ENCODE assay signal across 23 cellular contexts in genomic region chr2:231592636-231593145, GRCh38. TPM values are rescaled to one million over a fixed set of nuclear protein-coding genes. Genes with fewer than 3 reads are reported as not detected.
"Had no signal": no experiment of that assay in that cellular context is flagged by ENCODE, and none has a peak within 500 bp of the region (broad histone marks: within the 10 kb centered on the region; RNA-seq: fewer than 3 reads in every experiment).

Gene TEX44, plus strand, starts transcription at chr2:231592864. Its CDS starts 88 bp downstream, at chr2:231592952.

- DNase-seq: activated CD4-positive, alpha-beta memory T cell treated with anti-CD3 and anti-CD28 coated beads for 36 hours; activated CD4-positive, alpha-beta T cell treated with anti-CD3 and anti-CD28 coated beads for 48 hours; activated CD4-positive, CD25-positive, alpha-beta regulatory T cell treated with anti-CD3 and anti-CD28 coated beads, Interleukin-2, amount 50 U/mL, for 72 hours; activated CD8-positive, alpha-beta memory T cell treated with anti-CD3 and anti-CD28 coated beads for 24 hours; activated gamma-delta T cell; activated naive CD4-positive, alpha-beta T cell treated with anti-CD3 and anti-CD28 coated beads for 36 hours; activated T-cell treated with anti-CD3 and anti-CD28 coated beads, Interleukin-2, amount 50 U/mL, for 4 hours; amygdala; Karpas-422; MM.1S; NCI-H1105 treated with DMSO at 0.1 percent for 48 hours; NCI-H1436 treated with DMSO at 0.1 percent for 48 hours; NCI-H187; NCI-H2081 treated with DMSO at 0.1 percent for 48 hours; NCI-H446; Peyer's patch; SHP77; SW 1271 had no signal

- H3K4me3 ChIP-seq: cardiac muscle cell, Peyer's patch, SJSA1 had no signal

- H3K27ac ChIP-seq: cardiac muscle cell, Peyer's patch, SJSA1 had no signal

- H3K27me3 ChIP-seq: cardiac muscle cell, Peyer's patch, SJSA1 had no signal

- FAIRE-seq: astrocyte had no signal

- H3K4me1 ChIP-seq: Peyer's patch, SJSA1 had no signal

- H3K9me3 ChIP-seq: Peyer's patch, SJSA1 had no signal

- H3K36me3 ChIP-seq: cardiac muscle cell, Peyer's patch, SJSA1 had no signal

- ATAC-seq: activated T-cell treated with anti-CD3 and anti-CD28 coated beads, Interleukin-2, amount 50 U/mL, for 4 hours; SK-N-SH treated with all-trans-retinoic acid at 6 μM for 48 hours had no signal

RNA-seq across cellular contexts. Expression of gene TEX44, which starts in this region (rescaled TPM):
- total RNA-seq: activated CD4-positive, alpha-beta memory T cell treated with anti-CD3 and anti-CD28 coated beads for 36 hours; activated naive CD4-positive, alpha-beta T cell treated with anti-CD3 and anti-CD28 coated beads for 36 hours; activated T-cell treated with anti-CD3 and anti-CD28 coated beads, Interleukin-2, amount 50 U/mL, for 4 hours; astrocyte; cardiac muscle cell; Peyer's patch; SJSA1; T-helper 1 cell treated with Interleukin-12 subunit alpha and Interleukin-12 subunit beta and Interleukin-4 antibody, amounts not matched to agents 30 ng/mL and 1 ng/mL, for 36 hours had no signal
- polyA plus RNA-seq: cardiac muscle cell had no signal
